Comparison of ENCODE assay signal across 8 cellular contexts in genomic region chr11:79493555-79494171, GRCh38. TPM values are rescaled to one million over a fixed set of nuclear protein-coding genes. Genes with fewer than 3 reads are reported as not detected.
DNase-seq lines count a peak whose midpoint lies in the region; ATAC-seq and TF ChIP-seq lines count a peak whose summit lies in the region.

No MANE protein-coding gene starts in this region.

- H3K27ac ChIP-seq in endodermal cell (ENCODE audit: low read depth, low read length) (no peak overlapping the region), substantia nigra (ENCODE audit: low read depth, low read length, poor library complexity, severe bottlenecking) (no peak overlapping the region)

- DNase-seq in AG09309 (ENCODE audit: low read depth) (peak; percentile 14), NCI-H187 treated with DMSO at 0.1 percent for 48 hours (lab: John Stamatoyannopoulos, UW) (peak; percentile 41), activated B cell treated with CpG ODN at 0.5 μM for 24 hours (peak; percentile 40), endodermal cell (peak; percentile 98), memory B cell (ENCODE audit: low spot score in 2 of 2) (peak; percentile 71 to 85), substantia nigra (lab: John Stamatoyannopoulos, UW) (peak in 45 of 49 donors; percentile 2 to 77 (median 33))

- H3K4me1 ChIP-seq in endodermal cell (ENCODE audit: control insufficient read depth, insufficient read depth, low read length) = peaks cover 6% of the 10 kb centered on the region

- H3K27me3 Mint-ChIP-seq in activated B cell treated with CpG ODN at 0.5 μM for 24 hours (peaks cover 9% of the 10 kb centered on the region), endodermal cell (ENCODE audit: insufficient read depth) (no peaks in the 10 kb centered on the region), memory B cell (peaks cover 9% of the 10 kb centered on the region)

- no peak overlapping the region for H3K4me3 ChIP-seq in AG09309 (ENCODE audit: control insufficient read depth, low read depth, low read length)
- no peak overlapping the region for H3K4me3 ChIP-seq in endodermal cell (ENCODE audit: low read length)

- H3K27ac Mint-ChIP-seq in activated B cell treated with CpG ODN at 0.5 μM for 24 hours (no peak overlapping the region), endodermal cell (no peak overlapping the region), memory B cell (no peak overlapping the region)

- H3K4me3 Mint-ChIP-seq in activated B cell treated with CpG ODN at 0.5 μM for 24 hours (no peak overlapping the region), endodermal cell (no peak overlapping the region), memory B cell (no peak overlapping the region)

- H3K36me3 ChIP-seq in endodermal cell (ENCODE audit: control insufficient read depth, insufficient read depth, low read length) = no peaks in the 10 kb centered on the region

- no peaks in the 10 kb centered on the region for H3K4me1 Mint-ChIP-seq in activated B cell treated with CpG ODN at 0.5 μM for 24 hours
- H3K4me1 Mint-ChIP-seq in endodermal cell = peaks cover 17% of the 10 kb centered on the region
- H3K4me1 Mint-ChIP-seq in memory B cell = peaks cover 3% of the 10 kb centered on the region

- POLR2A ChIA-PET in activated B cell treated with CpG ODN at 0.5 μM for 24 hours (lab: Charles Lee) = no interaction called here

- H3K9me3 ChIP-seq in endodermal cell (ENCODE audit: control insufficient read depth, low read length) = peaks cover 7% of the 10 kb centered on the region

- TF ChIP-seq CTCF in AG09309 (IDR thresholded peaks at IDR 0.05; ENCODE audit: control insufficient read depth, insufficient read depth, low read depth, low read length, missing control alignments) (peak; percentile 96), activated B cell treated with CpG ODN at 0.5 μM for 24 hours (IDR thresholded peaks at IDR 0.05) (no peak), endodermal cell (conservative IDR thresholded peaks at IDR 0.05) (peak; percentile 96)

- no peaks in the 10 kb centered on the region for H3K27me3 ChIP-seq in endodermal cell (ENCODE audit: control insufficient read depth, insufficient read depth, low read length, poor library complexity, severe bottlenecking)

- no peaks in the 10 kb centered on the region for H3K36me3 Mint-ChIP-seq in activated B cell treated with CpG ODN at 0.5 μM for 24 hours (ENCODE audit: low read depth)
- H3K36me3 Mint-ChIP-seq in endodermal cell (ENCODE audit: low read depth) = no peaks in the 10 kb centered on the region
- H3K36me3 Mint-ChIP-seq in memory B cell = peaks cover 2% of the 10 kb centered on the region

- intact Hi-C loops in activated B cell treated with CpG ODN at 0.5 μM for 24 hours (cut with micrococcal nuclease) = loop anchor here (1.0 to 5.0 kb wide), 5 partner anchors 32 to 696 kb away; partner anchors contain the start of gene TENM4

- WGBS in endodermal cell (ENCODE audit: insufficient coverage in 1 of 2, insufficient read length in 1 of 2), 2 experiments = 24 to 42% methylated on average over 4 to 11 of the region's 11 CpGs

- ATAC-seq in GM18511 (IDR thresholded peaks at IDR 0.05; ENCODE audit: unreplicated experiment) = peak; percentile 92
- peak; percentile 78 for ATAC-seq in HG02981 (IDR thresholded peaks at IDR 0.05; ENCODE audit: unreplicated experiment)
- peak; percentile 77 for ATAC-seq in activated B cell treated with CpG ODN at 0.5 μM for 24 hours (ENCODE audit: low read depth)
- ATAC-seq in memory B cell (ENCODE audit: low read depth) = peak; percentile 78

- no peak overlapping the region for H3K9ac ChIP-seq in endodermal cell (ENCODE audit: extremely low read depth, low read length, poor library complexity, severe bottlenecking)

- H3K9me3 Mint-ChIP-seq in activated B cell treated with CpG ODN at 0.5 μM for 24 hours (peaks cover 6% of the 10 kb centered on the region), endodermal cell (peaks cover 16% of the 10 kb centered on the region), memory B cell (peaks cover 2% of the 10 kb centered on the region)

- CTCF ChIA-PET in activated B cell treated with CpG ODN at 0.5 μM for 24 hours (lab: Charles Lee) = interaction anchor here (0.7 to 6.3 kb wide), 9 partner anchors 11 to 848 kb away, joined by 3 to 106 read pairs (median 3); partner anchors contain the start of gene TENM4

RNA-seq across cellular contexts. Expression of gene TENM4, which starts 52.8 kb away (rescaled TPM):
- 1.9 and 2.4 TPM in 2 replicates for total RNA-seq in activated B cell treated with CpG ODN at 0.5 μM for 24 hours
- 100 to 1,000 TPM in 1 of 2 donors, 10 to 100 TPM in 1; 68.2 to 130 TPM for total RNA-seq in endodermal cell
- 23.1 TPM for polyA plus RNA-seq in endodermal cell (2013, experiment 1 of 2)
- 21.2 TPM for polyA plus RNA-seq in endodermal cell (2013, experiment 2 of 2)

Comparison
In these comparisons a context has a peak if more than half of its experiments do, and no peak if none do; other contexts are left out.
1. DNase-seq: peak in every context shown above with its lines; median percentile 98 in endodermal cell; 78 in memory B cell; 41 in NCI-H187 treated with DMSO at 0.1 percent for 48 hours; 40 in activated B cell treated with CpG ODN at 0.5 μM for 24 hours; 33 in substantia nigra; 14 in AG09309.
2. RNA of gene TENM4, which starts 52.8 kb away (total RNA-seq): 68.2 to 130 TPM in endodermal cell; 1.9 to 2.4 TPM in activated B cell treated with CpG ODN at 0.5 μM for 24 hours; every median in the first group is over 10 times any median in the second.
3. Peak in every context shown above with its lines, with median percentiles within 50 percentile points of each other: ATAC-seq.